8 cellular contexts compared by ENCODE assay signal in the genomic region with DNA sequence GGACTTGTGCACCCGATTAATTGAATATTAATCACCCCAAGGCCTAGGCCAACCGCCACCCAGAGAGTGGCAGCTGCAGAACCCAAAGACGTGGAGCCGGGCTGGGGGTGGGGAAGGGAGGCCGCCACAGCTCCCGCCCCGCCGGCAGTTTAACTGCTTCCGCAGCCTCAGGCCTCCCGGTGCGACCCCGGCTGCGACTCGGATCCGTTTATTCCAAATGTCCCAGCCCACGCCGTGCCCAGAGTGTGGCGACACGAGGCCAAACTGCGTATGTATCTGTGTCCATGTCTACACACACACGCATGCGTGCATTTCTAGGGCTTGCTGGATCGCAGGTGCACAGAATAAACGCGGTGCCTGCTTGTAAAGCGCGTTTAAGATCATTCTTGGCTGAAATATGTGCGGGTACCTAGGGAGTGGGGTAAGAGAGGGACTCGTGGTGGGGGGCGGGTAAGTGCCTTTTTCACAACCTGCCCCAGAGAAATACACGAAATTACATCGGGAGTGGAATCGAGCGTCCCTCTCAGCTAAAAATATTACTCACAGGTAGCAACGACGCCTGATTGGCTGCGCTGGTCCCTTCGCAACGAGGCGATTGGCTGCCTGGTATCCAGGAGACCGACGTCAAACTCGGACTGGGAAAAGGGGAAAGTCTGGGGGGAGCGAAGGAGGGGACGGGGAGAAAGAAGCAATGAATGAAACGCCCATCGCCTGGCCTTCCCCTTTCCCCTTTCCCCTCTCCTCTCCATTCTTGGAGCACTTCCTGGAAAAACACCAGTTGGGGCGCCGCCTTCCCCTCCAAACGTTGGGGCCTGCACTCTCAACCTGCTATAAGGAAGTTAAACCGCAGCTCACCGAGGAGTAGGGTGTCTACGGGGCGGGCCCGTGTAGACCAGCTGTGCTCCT. TPM values are rescaled to one million over a fixed set of nuclear protein-coding genes. Genes with fewer than 3 reads are reported as not detected.
DNase-seq lines count a peak whose midpoint lies in the region; ATAC-seq and TF ChIP-seq lines count a peak whose summit lies in the region.

No MANE protein-coding gene starts in this region.

- peak overlapping the region; percentile 80 to 98 for H3K9ac ChIP-seq in liver (ENCODE audit: low read depth in 1 of 2, low read length in 2 of 2)

- H3K4me1 ChIP-seq in liver (ENCODE audit: control insufficient read depth in 4 of 4, insufficient read depth in 4 of 4, low read length in 3 of 4), result peaks cover 2 to 35% (median 23%) of the 10 kb centered on the region in 4 donors

- TF ChIP-seq CTCF in C4-2B (conservative IDR thresholded peaks at IDR 0.05) (no peak), dorsolateral prefrontal cortex (IDR thresholded peaks at IDR 0.05 in 54 of 56, conservative IDR thresholded peaks at IDR 0.05 in 2 of 56; ENCODE audit: low read depth in 1 of 56, partially characterized antibody in 56 of 56) (peak in 3 of 56 donors; percentile 6 to 13 (median 6)), liver (IDR thresholded peaks at IDR 0.05; ENCODE audit: low read depth, low read length, missing input control) (no peak)

- DNase-seq in HK-2 (ENCODE audit: unreplicated experiment) (peak; percentile 95), NCI-H82 (lab: John Stamatoyannopoulos, UW) (peak; percentile 99), dorsolateral prefrontal cortex (peak; percentile 96 to 99 (median 98))
- peak; percentile 83 to 89 for DNase-seq in activated CD4-positive, alpha-beta T cell treated with anti-CD3 and anti-CD28 coated beads, Interleukin-2, amount 50 U/mL, for 48 hours
- peak; percentile 71 to 77 for DNase-seq in stimulated activated CD4-positive, alpha-beta T cell treated with anti-CD3 and anti-CD28 coated beads, Interleukin-2, amount 100 ng/mL, for 48 hours

- H3K4me3 ChIP-seq in dorsolateral prefrontal cortex (peak overlapping the region; percentile 63 to 98 (median 92)), liver (ENCODE audit: low read depth in 1 of 3, low read length in 3 of 3) (peak overlapping the region; percentile 56 to 89 (median 66))

- intact Hi-C loops in dorsolateral prefrontal cortex (cut with DNase I), result loop anchor here (1.0 to 10.0 kb wide), 4 partner anchors 52 to 288 kb away; partner anchors contain the start of gene NME1 (in 1 of the 2)

- TF ChIP-seq RAD21 in liver (IDR thresholded peaks at IDR 0.05), result peak; percentile 52 to 69

- H3K27me3 ChIP-seq in dorsolateral prefrontal cortex (no peaks in the 10 kb centered on the region), liver (ENCODE audit: control insufficient read depth in 4 of 4, insufficient read depth in 4 of 4, low read length in 3 of 4) (no peaks in the 10 kb centered on the region)

- under 1% methylated on average over 55 of the region's 55 CpGs for WGBS in liver

- H3K9me3 ChIP-seq in liver (ENCODE audit: control insufficient read depth in 4 of 4, low read length in 3 of 4), result no peaks in the 10 kb centered on the region

- peaks cover 0 to 7% (median 0%) of the 10 kb centered on the region in 4 donors for H3K36me3 ChIP-seq in liver (ENCODE audit: control insufficient read depth in 4 of 4, insufficient read depth in 3 of 4, low read depth in 1 of 4, low read length in 3 of 4)

- peak overlapping the region; percentile 99 for H3K27ac ChIP-seq in C4-2B
- H3K27ac ChIP-seq in dorsolateral prefrontal cortex, result peak overlapping the region; percentile 98 to 100 (median 100)
- H3K27ac ChIP-seq in liver (ENCODE audit: low read depth in 1 of 2, low read length in 2 of 2), result peak overlapping the region; percentile 98 to 99

- ATAC-seq in GM19438 (IDR thresholded peaks at IDR 0.05; ENCODE audit: low read depth, unreplicated experiment), result peak; percentile 45

TF ChIP-seq in liver, 16 proteins besides CTCF, POLR2A, EP300 and RAD21:
- TF ChIP-seq HNF4G (IDR thresholded peaks at IDR 0.05), result peak; percentile 2
- peak; percentile 88 for TF ChIP-seq SP1 (IDR thresholded peaks at IDR 0.05)
- TF ChIP-seq, protein P1, sequence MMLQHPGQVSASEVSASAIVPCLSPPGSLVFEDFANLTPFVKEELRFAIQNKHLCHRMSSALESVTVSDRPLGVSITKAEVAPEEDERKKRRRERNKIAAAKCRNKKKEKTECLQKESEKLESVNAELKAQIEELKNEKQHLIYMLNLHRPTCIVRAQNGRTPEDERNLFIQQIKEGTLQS (IDR thresholded peaks at IDR 0.05), result peak; percentile 9
- TF ChIP-seq FOXA2 (IDR thresholded peaks at IDR 0.05), result no peak
- TF ChIP-seq, protein P2, sequence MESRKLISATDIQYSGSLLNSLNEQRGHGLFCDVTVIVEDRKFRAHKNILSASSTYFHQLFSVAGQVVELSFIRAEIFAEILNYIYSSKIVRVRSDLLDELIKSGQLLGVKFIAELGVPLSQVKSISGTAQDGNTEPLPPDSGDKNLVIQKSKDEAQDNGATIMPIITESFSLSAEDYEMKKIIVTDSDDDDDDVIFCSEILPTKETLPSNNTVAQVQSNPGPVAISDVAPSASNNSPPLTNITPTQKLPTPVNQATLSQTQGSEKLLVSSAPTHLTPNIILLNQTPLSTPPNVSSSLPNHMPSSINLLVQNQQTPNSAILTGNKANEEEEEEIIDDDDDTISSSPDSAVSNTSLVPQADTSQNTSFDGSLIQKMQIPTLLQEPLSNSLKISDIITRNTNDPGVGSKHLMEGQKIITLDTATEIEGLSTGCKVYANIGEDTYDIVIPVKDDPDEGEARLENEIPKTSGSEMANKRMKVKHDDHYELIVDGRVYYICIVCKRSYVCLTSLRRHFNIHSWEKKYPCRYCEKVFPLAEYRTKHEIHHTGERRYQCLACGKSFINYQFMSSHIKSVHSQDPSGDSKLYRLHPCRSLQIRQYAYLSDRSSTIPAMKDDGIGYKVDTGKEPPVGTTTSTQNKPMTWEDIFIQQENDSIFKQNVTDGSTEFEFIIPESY (IDR thresholded peaks at IDR 0.05), result peak; percentile 62
- peak; percentile 93 for TF ChIP-seq TAF1 (conservative IDR thresholded peaks at IDR 0.05)
- peak in 1 of 2 donors; percentile 29 for TF ChIP-seq GABPA (IDR thresholded peaks at IDR 0.05 in 1 of 2, conservative IDR thresholded peaks at IDR 0.05 in 1 of 2)
- peak; percentile 52 to 68 for TF ChIP-seq HNF4A (conservative IDR thresholded peaks at IDR 0.05)
- TF ChIP-seq YY1 (IDR thresholded peaks at IDR 0.05), result peak; percentile 86
- TF ChIP-seq JUND (IDR thresholded peaks at IDR 0.05), result no peak
- peak in 1 of 2 donors; percentile 64 for TF ChIP-seq EGR1 (IDR thresholded peaks at IDR 0.05; ENCODE audit: low read depth in 2 of 2)
- TF ChIP-seq FOXA1 (IDR thresholded peaks at IDR 0.05), result no peak
- TF ChIP-seq, protein P3, sequence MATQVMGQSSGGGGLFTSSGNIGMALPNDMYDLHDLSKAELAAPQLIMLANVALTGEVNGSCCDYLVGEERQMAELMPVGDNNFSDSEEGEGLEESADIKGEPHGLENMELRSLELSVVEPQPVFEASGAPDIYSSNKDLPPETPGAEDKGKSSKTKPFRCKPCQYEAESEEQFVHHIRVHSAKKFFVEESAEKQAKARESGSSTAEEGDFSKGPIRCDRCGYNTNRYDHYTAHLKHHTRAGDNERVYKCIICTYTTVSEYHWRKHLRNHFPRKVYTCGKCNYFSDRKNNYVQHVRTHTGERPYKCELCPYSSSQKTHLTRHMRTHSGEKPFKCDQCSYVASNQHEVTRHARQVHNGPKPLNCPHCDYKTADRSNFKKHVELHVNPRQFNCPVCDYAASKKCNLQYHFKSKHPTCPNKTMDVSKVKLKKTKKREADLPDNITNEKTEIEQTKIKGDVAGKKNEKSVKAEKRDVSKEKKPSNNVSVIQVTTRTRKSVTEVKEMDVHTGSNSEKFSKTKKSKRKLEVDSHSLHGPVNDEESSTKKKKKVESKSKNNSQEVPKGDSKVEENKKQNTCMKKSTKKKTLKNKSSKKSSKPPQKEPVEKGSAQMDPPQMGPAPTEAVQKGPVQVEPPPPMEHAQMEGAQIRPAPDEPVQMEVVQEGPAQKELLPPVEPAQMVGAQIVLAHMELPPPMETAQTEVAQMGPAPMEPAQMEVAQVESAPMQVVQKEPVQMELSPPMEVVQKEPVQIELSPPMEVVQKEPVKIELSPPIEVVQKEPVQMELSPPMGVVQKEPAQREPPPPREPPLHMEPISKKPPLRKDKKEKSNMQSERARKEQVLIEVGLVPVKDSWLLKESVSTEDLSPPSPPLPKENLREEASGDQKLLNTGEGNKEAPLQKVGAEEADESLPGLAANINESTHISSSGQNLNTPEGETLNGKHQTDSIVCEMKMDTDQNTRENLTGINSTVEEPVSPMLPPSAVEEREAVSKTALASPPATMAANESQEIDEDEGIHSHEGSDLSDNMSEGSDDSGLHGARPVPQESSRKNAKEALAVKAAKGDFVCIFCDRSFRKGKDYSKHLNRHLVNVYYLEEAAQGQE (IDR thresholded peaks at IDR 0.05), result peak; percentile 83
- peak; percentile 68 for TF ChIP-seq NR2F2 (IDR thresholded peaks at IDR 0.05)
- TF ChIP-seq RXRA (IDR thresholded peaks at IDR 0.05), result peak; percentile 89 to 93
- TF ChIP-seq MAX (IDR thresholded peaks at IDR 0.05), result peak; percentile 65

RNA-seq across cellular contexts. Expression of gene TOB1, which starts 1.0 kb away (rescaled TPM):
- total RNA-seq in dorsolateral prefrontal cortex (10 to 100 TPM; 41.0 to 97.0 (median 58.6) TPM), liver (10 to 100 TPM; 10.2 to 28.0 TPM)
- polyA plus RNA-seq in liver, result 100 to 1,000 TPM in 1 of 2 donors, 10 to 100 TPM in 1; 47.5 to 132 TPM

RNA-seq across cellular contexts. Expression of gene WFIKKN2, which starts 31.8 kb away (rescaled TPM):
- 10 to 100 TPM in 1 of 120 experiments, 1 to 10 TPM in 40, under 1 TPM in 79; 0.27 to 16.6 (median 0.80) TPM for total RNA-seq in dorsolateral prefrontal cortex
- total RNA-seq in liver, result under 1 TPM in 1 of 2 donors, not detected in 1; 0.19 TPM
- polyA plus RNA-seq in liver, result under 1 TPM; 0.02 to 0.07 TPM

Comparison
In these comparisons a context has a peak if more than half of its experiments do, and no peak if none do; other contexts are left out.
1. Peak in every context shown above with its lines: DNase-seq, ATAC-seq, H3K4me3 ChIP-seq and H3K27ac ChIP-seq.